15 cellular contexts compared by ENCODE assay signal in the genomic region with DNA sequence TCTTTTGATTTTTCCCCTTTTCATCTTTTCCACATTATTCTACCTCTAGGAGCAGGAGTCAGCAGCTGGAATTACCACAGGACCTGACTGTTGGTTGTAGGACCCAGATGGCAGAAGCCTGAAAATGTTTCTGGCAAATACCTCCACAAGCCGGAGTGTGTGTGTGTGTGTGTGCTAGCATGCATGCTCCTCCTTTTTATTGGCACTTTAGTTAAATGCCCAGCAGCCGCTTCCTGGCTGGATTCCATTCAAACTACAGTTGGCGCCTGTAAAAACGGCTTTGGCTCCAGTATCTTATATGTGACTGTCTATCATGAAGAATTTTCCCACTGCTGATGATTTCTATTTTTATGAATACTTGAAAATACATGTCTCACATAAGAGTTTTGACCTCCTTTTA.
DNase-seq lines count a peak whose midpoint lies in the region; ATAC-seq and TF ChIP-seq lines count a peak whose summit lies in the region.
"Had no signal": no experiment of that assay in that cellular context is flagged by ENCODE, and none has a peak within 500 bp of the region (broad histone marks: within the 10 kb centered on the region; RNA-seq: fewer than 3 reads in every experiment).

No MANE protein-coding gene starts in this region.

- H3K4me3 Mint-ChIP-seq in endodermal cell: no peak overlapping the region
- H3K4me3 Mint-ChIP-seq in activated naive CD4-positive, alpha-beta T cell treated with anti-CD3 and anti-CD28 coated beads, Interleukin-2, amount 10 ng/mL, durations not matched to agents 7 days and 5 days: no peak overlapping the region
- no peak overlapping the region for H3K4me3 Mint-ChIP-seq in T-helper 2 cell treated with Interferon-gamma antibody and Interleukin-4, amounts not matched to agents 5 μg/mL and 100 μg/mL, for 36 hours
- H3K4me3 Mint-ChIP-seq: activated T-cell treated with anti-CD3 and anti-CD28 coated beads, Interleukin-2, amount 50 U/mL, for 72 hours; B cell; stimulated activated naive B cell treated with anti-CD40 and anti-IgM and Interleukin-4, amounts not matched to agents 10 μg/mL and 1 μg/mL and 100 μg/mL, for 72 hours had no signal

- WGBS in endodermal cell (ENCODE audit: insufficient coverage in 1 of 2, insufficient read length in 1 of 2), 2 experiments: 79 to 100% methylated on average over 3 to 4 of the region's 4 CpGs

- H3K4me3 ChIP-seq in endodermal cell (ENCODE audit: low read length): no peak overlapping the region
- H3K4me3 ChIP-seq: skin epidermis had no signal

- no peaks in the 10 kb centered on the region for H3K4me1 ChIP-seq in endodermal cell (ENCODE audit: control insufficient read depth, insufficient read depth, low read length)

- peaks cover 7% of the 10 kb centered on the region for H3K9me3 Mint-ChIP-seq in endodermal cell
- no peaks in the 10 kb centered on the region for H3K9me3 Mint-ChIP-seq in activated naive CD4-positive, alpha-beta T cell treated with anti-CD3 and anti-CD28 coated beads, Interleukin-2, amount 10 ng/mL, durations not matched to agents 7 days and 5 days
- H3K9me3 Mint-ChIP-seq in T-helper 2 cell treated with Interferon-gamma antibody and Interleukin-4, amounts not matched to agents 5 μg/mL and 100 μg/mL, for 36 hours: no peaks in the 10 kb centered on the region
- H3K9me3 Mint-ChIP-seq: activated T-cell treated with anti-CD3 and anti-CD28 coated beads, Interleukin-2, amount 50 U/mL, for 72 hours; stimulated activated naive B cell treated with anti-CD40 and anti-IgM and Interleukin-4, amounts not matched to agents 10 μg/mL and 1 μg/mL and 100 μg/mL, for 72 hours had no signal

- no peak overlapping the region for H3K27ac Mint-ChIP-seq in endodermal cell
- no peak overlapping the region for H3K27ac Mint-ChIP-seq in activated naive CD4-positive, alpha-beta T cell treated with anti-CD3 and anti-CD28 coated beads, Interleukin-2, amount 10 ng/mL, durations not matched to agents 7 days and 5 days
- H3K27ac Mint-ChIP-seq in T-helper 2 cell treated with Interferon-gamma antibody and Interleukin-4, amounts not matched to agents 5 μg/mL and 100 μg/mL, for 36 hours: no peak overlapping the region
- H3K27ac Mint-ChIP-seq: activated T-cell treated with anti-CD3 and anti-CD28 coated beads, Interleukin-2, amount 50 U/mL, for 72 hours; B cell; stimulated activated naive B cell treated with anti-CD40 and anti-IgM and Interleukin-4, amounts not matched to agents 10 μg/mL and 1 μg/mL and 100 μg/mL, for 72 hours had no signal

- no peaks in the 10 kb centered on the region for H3K36me3 Mint-ChIP-seq in endodermal cell (ENCODE audit: low read depth)
- H3K36me3 Mint-ChIP-seq in activated naive CD4-positive, alpha-beta T cell treated with anti-CD3 and anti-CD28 coated beads, Interleukin-2, amount 10 ng/mL, durations not matched to agents 7 days and 5 days: no peaks in the 10 kb centered on the region
- H3K36me3 Mint-ChIP-seq in T-helper 2 cell treated with Interferon-gamma antibody and Interleukin-4, amounts not matched to agents 5 μg/mL and 100 μg/mL, for 36 hours (ENCODE audit: low read depth): no peaks in the 10 kb centered on the region

- no peak for ATAC-seq in GM18858 (IDR thresholded peaks at IDR 0.05; ENCODE audit: unreplicated experiment)
- ATAC-seq: activated T-cell treated with anti-CD3 and anti-CD28 coated beads, Interleukin-2, amount 50 U/mL, for 72 hours; stimulated activated naive B cell treated with anti-CD40 and anti-IgM and Interleukin-4, amounts not matched to agents 10 μg/mL and 1 μg/mL and 100 μg/mL, for 72 hours had no signal

- H3K4me1 Mint-ChIP-seq in endodermal cell: peaks cover 7% of the 10 kb centered on the region
- H3K4me1 Mint-ChIP-seq in activated naive CD4-positive, alpha-beta T cell treated with anti-CD3 and anti-CD28 coated beads, Interleukin-2, amount 10 ng/mL, durations not matched to agents 7 days and 5 days: no peaks in the 10 kb centered on the region
- no peaks in the 10 kb centered on the region for H3K4me1 Mint-ChIP-seq in T-helper 2 cell treated with Interferon-gamma antibody and Interleukin-4, amounts not matched to agents 5 μg/mL and 100 μg/mL, for 36 hours (ENCODE audit: low read depth)
- H3K4me1 Mint-ChIP-seq: B cell; stimulated activated naive B cell treated with anti-CD40 and anti-IgM and Interleukin-4, amounts not matched to agents 10 μg/mL and 1 μg/mL and 100 μg/mL, for 72 hours had no signal

- DNase-seq in ELF-1 (ENCODE audit: low read depth, low spot score): peak; percentile 15
- peak; percentile 49 for DNase-seq in NCI-H1436 (lab: John Stamatoyannopoulos, UW)
- peak; percentile 16 for DNase-seq in RPMI7951 (ENCODE audit: low read depth)
- peak; percentile 73 for DNase-seq in mucosa of gallbladder (ENCODE audit: low spot score)
- DNase-seq in endodermal cell: no peak
- no peak for DNase-seq in activated naive CD4-positive, alpha-beta T cell treated with anti-CD3 and anti-CD28 coated beads, Interleukin-2, amount 10 ng/mL, durations not matched to agents 7 days and 5 days
- no peak for DNase-seq in T-helper 2 cell treated with Interferon-gamma antibody and Interleukin-4, amounts not matched to agents 5 μg/mL and 100 μg/mL, for 36 hours (ENCODE audit: low spot score)
- DNase-seq: activated CD4-positive, alpha-beta T cell treated with anti-CD3 and anti-CD28 coated beads, Interleukin-2, amount 50 U/mL, for 48 hours; activated T-cell treated with anti-CD3 and anti-CD28 coated beads, Interleukin-2, amount 50 U/mL, for 72 hours; DMS79 treated with DMSO at 0.1 percent for 48 hours; NCI-H2107; stimulated activated naive B cell treated with anti-CD40 and anti-IgM and Interleukin-4, amounts not matched to agents 10 μg/mL and 1 μg/mL and 100 μg/mL, for 72 hours had no signal

- no peaks in the 10 kb centered on the region for H3K36me3 ChIP-seq in endodermal cell (ENCODE audit: control insufficient read depth, insufficient read depth, low read length)

- no peak for TF ChIP-seq CTCF in endodermal cell (conservative IDR thresholded peaks at IDR 0.05)

- peaks cover 4% of the 10 kb centered on the region for H3K27me3 Mint-ChIP-seq in endodermal cell (ENCODE audit: insufficient read depth)
- H3K27me3 Mint-ChIP-seq in activated naive CD4-positive, alpha-beta T cell treated with anti-CD3 and anti-CD28 coated beads, Interleukin-2, amount 10 ng/mL, durations not matched to agents 7 days and 5 days: no peaks in the 10 kb centered on the region
- H3K27me3 Mint-ChIP-seq in T-helper 2 cell treated with Interferon-gamma antibody and Interleukin-4, amounts not matched to agents 5 μg/mL and 100 μg/mL, for 36 hours (ENCODE audit: low read depth): no peaks in the 10 kb centered on the region

- no peak overlapping the region for H3K27ac ChIP-seq in endodermal cell (ENCODE audit: low read depth, low read length)
- H3K27ac ChIP-seq: skin epidermis had no signal

- H3K27me3 ChIP-seq in endodermal cell (ENCODE audit: control insufficient read depth, insufficient read depth, low read length, poor library complexity, severe bottlenecking): no peaks in the 10 kb centered on the region

- no peaks in the 10 kb centered on the region for H3K9me3 ChIP-seq in endodermal cell (ENCODE audit: control insufficient read depth, low read length)

- no peak overlapping the region for H3K9ac ChIP-seq in endodermal cell (ENCODE audit: extremely low read depth, low read length, poor library complexity, severe bottlenecking)

- CTCF ChIA-PET in activated naive CD4-positive, alpha-beta T cell treated with anti-CD3 and anti-CD28 coated beads, Interleukin-2, amount 10 ng/mL, durations not matched to agents 7 days and 5 days (lab: Charles Lee): no interaction called here

Comparison
In these comparisons a context has a peak if more than half of its experiments do, and no peak if none do; other contexts are left out.
1. DNase-seq: peak in ELF-1 (single experiment), NCI-H1436 (single experiment), RPMI7951 (single experiment) and mucosa of gallbladder (single experiment); none in endodermal cell (single experiment), activated naive CD4-positive, alpha-beta T cell treated with anti-CD3 and anti-CD28 coated beads, Interleukin-2, amount 10 ng/mL, durations not matched to agents 7 days and 5 days (single experiment) and T-helper 2 cell treated with Interferon-gamma antibody and Interleukin-4, amounts not matched to agents 5 μg/mL and 100 μg/mL, for 36 hours (single experiment).